ENCODE assay signal across 21 cellular contexts in the genomic region with DNA sequence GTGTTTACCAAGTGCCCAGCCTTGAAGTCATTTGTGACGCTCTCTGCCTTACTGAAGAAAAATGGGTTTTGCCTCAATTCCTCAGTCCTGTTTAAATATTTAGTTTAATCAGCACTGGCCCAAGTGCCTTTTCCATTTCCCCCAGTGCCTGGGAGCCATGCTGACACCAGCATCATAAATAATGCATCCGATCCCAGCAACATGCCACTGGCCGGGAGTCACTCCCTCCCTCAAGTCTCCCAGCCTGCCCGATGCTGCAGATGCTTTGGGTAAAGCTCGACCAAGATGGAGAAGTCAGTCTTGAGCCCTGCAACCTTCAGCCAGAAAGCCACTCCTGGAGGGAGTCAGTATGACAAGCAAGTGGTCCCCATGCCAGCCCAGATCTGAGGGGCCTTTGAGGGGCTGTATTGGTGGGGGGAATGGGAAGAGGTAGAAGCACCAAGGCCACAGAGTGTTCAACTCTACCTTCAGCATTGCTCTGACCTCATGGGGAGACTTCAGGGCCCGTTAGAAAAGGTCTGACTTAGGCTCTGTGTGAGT.
"Had no signal": no experiment of that assay in that cellular context is flagged by ENCODE, and none has a peak within 500 bp of the region (broad histone marks: within the 10 kb centered on the region; RNA-seq: fewer than 3 reads in every experiment).

No MANE protein-coding gene starts in this region.

- H3K4me1 Mint-ChIP-seq: activated CD4-positive, alpha-beta T cell treated with anti-CD3 and anti-CD28 coated beads for 36 hours had no signal

- H3K27ac Mint-ChIP-seq: activated CD4-positive, alpha-beta memory T cell treated with anti-CD3 and anti-CD28 coated beads for 36 hours; activated CD4-positive, alpha-beta T cell treated with anti-CD3 and anti-CD28 coated beads for 36 hours; activated naive CD8-positive, alpha-beta T cell; activated T-cell treated with anti-CD3 and anti-CD28 coated beads, Interleukin-2, amount 50 U/mL, for 24 hours; stimulated activated naive CD8-positive, alpha-beta T cell treated with anti-CD3 and anti-CD28 coated beads, Interleukin-15, Interleukin-2, amounts not matched to agents 100 ng/mL and 50 ng/mL, for 24 hours; T-cell had no signal

- H3K27me3 ChIP-seq: dorsolateral prefrontal cortex, gastrocnemius medialis, heart right ventricle, right atrium auricular region, testis had no signal

- H3K27me3 Mint-ChIP-seq: activated CD4-positive, alpha-beta memory T cell treated with anti-CD3 and anti-CD28 coated beads for 36 hours; activated CD4-positive, alpha-beta T cell treated with anti-CD3 and anti-CD28 coated beads for 36 hours; activated naive CD8-positive, alpha-beta T cell; activated T-cell treated with anti-CD3 and anti-CD28 coated beads, Interleukin-2, amount 50 U/mL, for 24 hours; stimulated activated naive CD8-positive, alpha-beta T cell treated with anti-CD3 and anti-CD28 coated beads, Interleukin-15, Interleukin-2, amounts not matched to agents 100 ng/mL and 50 ng/mL, for 24 hours; T-cell had no signal

- ATAC-seq: activated CD4-positive, alpha-beta T cell treated with anti-CD3 and anti-CD28 coated beads for 36 hours; gastrocnemius medialis; heart right ventricle; left cardiac atrium; lower lobe of right lung; T-cell had no signal

- H3K9me3 ChIP-seq: gastrocnemius medialis, heart right ventricle, lower lobe of right lung, right atrium auricular region, testis had no signal

- FAIRE-seq: small intestine had no signal

- H3K27ac ChIP-seq: dorsolateral prefrontal cortex, gastrocnemius medialis, heart right ventricle, lower lobe of right lung, right atrium auricular region, testis, VCaP had no signal

- H3K4me3 Mint-ChIP-seq: activated CD4-positive, alpha-beta memory T cell treated with anti-CD3 and anti-CD28 coated beads for 36 hours; activated CD4-positive, alpha-beta T cell treated with anti-CD3 and anti-CD28 coated beads for 36 hours; activated naive CD8-positive, alpha-beta T cell; activated T-cell treated with anti-CD3 and anti-CD28 coated beads, Interleukin-2, amount 50 U/mL, for 24 hours; stimulated activated naive CD8-positive, alpha-beta T cell treated with anti-CD3 and anti-CD28 coated beads, Interleukin-15, Interleukin-2, amounts not matched to agents 100 ng/mL and 50 ng/mL, for 24 hours; T-cell had no signal

- H3K9me3 Mint-ChIP-seq: activated CD4-positive, alpha-beta memory T cell treated with anti-CD3 and anti-CD28 coated beads for 36 hours; activated T-cell treated with anti-CD3 and anti-CD28 coated beads, Interleukin-2, amount 50 U/mL, for 24 hours; stimulated activated naive CD8-positive, alpha-beta T cell treated with anti-CD3 and anti-CD28 coated beads, Interleukin-15, Interleukin-2, amounts not matched to agents 100 ng/mL and 50 ng/mL, for 24 hours; T-cell had no signal

- H3K4me3 ChIP-seq: dorsolateral prefrontal cortex, gastrocnemius medialis, heart right ventricle, lower lobe of right lung, right atrium auricular region, testis had no signal

- H3K36me3 ChIP-seq: gastrocnemius medialis, heart right ventricle, lower lobe of right lung, right atrium auricular region had no signal

- H3K4me1 ChIP-seq: gastrocnemius medialis, heart right ventricle, lower lobe of right lung, right atrium auricular region, testis had no signal

- H3K36me3 Mint-ChIP-seq: activated CD4-positive, alpha-beta memory T cell treated with anti-CD3 and anti-CD28 coated beads for 36 hours; activated naive CD8-positive, alpha-beta T cell; T-cell had no signal

- DNase-seq: activated CD4-positive, alpha-beta memory T cell treated with anti-CD3 and anti-CD28 coated beads for 36 hours; activated CD4-positive, alpha-beta T cell treated with anti-CD3 and anti-CD28 coated beads for 36 hours; activated effector memory CD4-positive, alpha-beta T cell treated with Interleukin-2 at 50 U/mL for 16 hours; activated T-cell treated with anti-CD3 and anti-CD28 coated beads, Interleukin-2, amount 50 U/mL, for 24 hours; amniotic stem cell; dorsolateral prefrontal cortex; erythroblast; gastrocnemius medialis; heart right ventricle; left cardiac atrium; lower lobe of right lung; nucleus accumbens; small intestine; stimulated activated CD4-positive, alpha-beta T cell treated with anti-CD3 and anti-CD28 coated beads, Interleukin-4, amount 100 ng/mL, for 24 hours; T-cell; T-helper 9 cell; testis had no signal
